In the genomic region with DNA sequence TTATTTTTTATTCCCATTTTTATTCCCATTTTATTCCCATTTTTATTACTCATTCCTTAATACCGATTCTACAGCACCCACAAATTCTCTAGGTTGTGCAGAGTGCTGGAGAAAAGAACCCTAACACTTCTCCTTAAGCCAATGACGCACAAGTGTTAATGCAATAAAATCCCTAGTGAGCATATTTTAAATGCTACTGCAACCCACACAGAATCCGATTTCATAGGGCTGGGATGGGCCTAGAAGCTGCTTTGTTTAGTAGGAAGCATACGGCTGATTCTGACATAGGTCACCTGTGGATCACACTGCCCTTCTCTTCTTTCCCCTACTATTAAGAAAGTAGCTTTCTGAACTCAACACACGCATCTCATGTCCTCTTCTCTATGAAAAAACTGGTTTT, we compare ENCODE assay signal across 1 cellular context.
TF ChIP-seq lines count a peak whose summit lies in the region.

No MANE protein-coding gene starts in this region.

TF ChIP-seq in HEK293, 187 proteins besides CTCF, POLR2A, EP300 and RAD21 (continued from another document):
- TF ChIP-seq, protein P1, sequence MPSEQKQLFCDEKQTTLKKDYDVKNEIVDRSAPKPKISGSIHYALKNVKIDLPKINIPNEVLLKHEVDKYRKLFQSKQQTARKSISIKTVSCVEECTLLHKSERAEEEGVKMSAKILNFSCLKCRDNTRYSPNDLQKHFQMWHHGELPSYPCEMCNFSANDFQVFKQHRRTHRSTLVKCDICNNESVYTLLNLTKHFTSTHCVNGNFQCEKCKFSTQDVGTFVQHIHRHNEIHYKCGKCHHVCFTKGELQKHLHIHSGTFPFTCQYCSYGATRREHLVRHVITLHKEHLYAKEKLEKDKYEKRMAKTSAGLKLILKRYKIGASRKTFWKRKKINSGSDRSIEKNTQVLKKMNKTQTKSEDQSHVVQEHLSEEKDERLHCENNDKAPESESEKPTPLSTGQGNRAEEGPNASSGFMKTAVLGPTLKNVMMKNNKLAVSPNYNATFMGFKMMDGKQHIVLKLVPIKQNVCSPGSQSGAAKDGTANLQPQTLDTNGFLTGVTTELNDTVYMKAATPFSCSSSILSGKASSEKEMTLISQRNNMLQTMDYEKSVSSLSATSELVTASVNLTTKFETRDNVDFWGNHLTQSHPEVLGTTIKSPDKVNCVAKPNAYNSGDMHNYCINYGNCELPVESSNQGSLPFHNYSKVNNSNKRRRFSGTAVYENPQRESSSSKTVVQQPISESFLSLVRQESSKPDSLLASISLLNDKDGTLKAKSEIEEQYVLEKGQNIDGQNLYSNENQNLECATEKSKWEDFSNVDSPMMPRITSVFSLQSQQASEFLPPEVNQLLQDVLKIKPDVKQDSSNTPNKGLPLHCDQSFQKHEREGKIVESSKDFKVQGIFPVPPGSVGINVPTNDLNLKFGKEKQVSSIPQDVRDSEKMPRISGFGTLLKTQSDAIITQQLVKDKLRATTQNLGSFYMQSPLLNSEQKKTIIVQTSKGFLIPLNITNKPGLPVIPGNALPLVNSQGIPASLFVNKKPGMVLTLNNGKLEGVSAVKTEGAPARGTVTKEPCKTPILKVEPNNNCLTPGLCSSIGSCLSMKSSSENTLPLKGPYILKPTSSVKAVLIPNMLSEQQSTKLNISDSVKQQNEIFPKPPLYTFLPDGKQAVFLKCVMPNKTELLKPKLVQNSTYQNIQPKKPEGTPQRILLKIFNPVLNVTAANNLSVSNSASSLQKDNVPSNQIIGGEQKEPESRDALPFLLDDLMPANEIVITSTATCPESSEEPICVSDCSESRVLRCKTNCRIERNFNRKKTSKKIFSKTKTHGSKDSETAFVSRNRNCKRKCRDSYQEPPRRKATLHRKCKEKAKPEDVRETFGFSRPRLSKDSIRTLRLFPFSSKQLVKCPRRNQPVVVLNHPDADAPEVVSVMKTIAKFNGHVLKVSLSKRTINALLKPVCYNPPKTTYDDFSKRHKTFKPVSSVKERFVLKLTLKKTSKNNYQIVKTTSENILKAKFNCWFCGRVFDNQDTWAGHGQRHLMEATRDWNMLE (tag by site-specific recombination; conservative IDR thresholded peaks at IDR 0.05; ENCODE audit: low read depth), result no peak
- TF ChIP-seq SCRT2 (tag by site-specific recombination; IDR thresholded peaks at IDR 0.05) (peak; percentile 27; the same call in 1 of the 2 replicates), ZFHX2 (tag by site-specific recombination; conservative IDR thresholded peaks at IDR 0.05) (peak; percentile 47), ZNF292 (tag by site-specific recombination; IDR thresholded peaks at IDR 0.05; ENCODE audit: borderline replicate concordance, low read depth) (no peak), RBAK (tag by site-specific recombination; IDR thresholded peaks at IDR 0.05) (no peak), ZNF274 (IDR thresholded peaks at IDR 0.05; ENCODE audit: low read length) (no peak), ZNF274 (tag by site-specific recombination; IDR thresholded peaks at IDR 0.05; ENCODE audit: borderline replicate concordance) (no peak), GLIS1 (tag by site-specific recombination; IDR thresholded peaks at IDR 0.05) (no peak)
